ENCODE assay signal across 11 cellular contexts in the genomic region with DNA sequence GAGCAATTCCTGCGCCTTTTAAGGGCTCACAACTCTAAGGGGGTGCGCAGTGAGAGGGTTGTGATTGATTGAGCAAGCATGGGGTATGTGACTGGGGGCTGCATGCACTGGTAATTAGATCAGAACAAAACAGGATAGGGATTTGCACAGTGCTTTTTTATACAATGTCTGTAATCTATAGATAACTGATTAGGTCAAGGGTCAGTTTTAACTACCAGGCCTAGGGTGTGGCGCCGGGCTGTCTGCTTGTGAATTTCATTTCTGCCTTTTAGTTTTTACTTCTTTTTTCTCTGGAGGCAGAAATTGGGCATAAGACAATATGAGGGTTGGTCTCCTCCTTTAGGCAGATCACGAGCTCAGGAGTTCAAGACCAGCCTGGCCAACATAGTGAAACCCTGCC. TPM values are rescaled to one million over a fixed set of nuclear protein-coding genes. Genes with fewer than 3 reads are reported as not detected.
"Had no signal": no experiment of that assay in that cellular context is flagged by ENCODE, and none has a peak within 500 bp of the region (broad histone marks: within the 10 kb centered on the region; RNA-seq: fewer than 3 reads in every experiment).

No MANE protein-coding gene starts in this region.

RNA-seq across cellular contexts. Expression of a gene that starts 20.2 kb away (rescaled TPM):
- total RNA-seq: activated CD4-positive, alpha-beta memory T cell treated with anti-CD3 and anti-CD28 coated beads, Interleukin-2, amount 10 ng/mL, durations not matched to agents 7 days and 5 days; activated CD4-positive, alpha-beta T cell treated with anti-CD3 and anti-CD28 coated beads for 36 hours; activated CD4-positive, alpha-beta T cell treated with anti-CD3 and anti-CD28 coated beads, Interleukin-2, amount 10 ng/mL, durations not matched to agents 7 days and 5 days; activated CD8-positive, alpha-beta memory T cell treated with anti-CD3 and anti-CD28 coated beads, Interleukin-2, amount 10 ng/mL, durations not matched to agents 7 days and 5 days; activated CD8-positive, alpha-beta T cell treated with anti-CD3 and anti-CD28 coated beads, Interleukin-2, amount 10 ng/mL, durations not matched to agents 7 days and 5 days; activated naive CD8-positive, alpha-beta T cell treated with anti-CD3 and anti-CD28 coated beads, Interleukin-2, amount 10 ng/mL, durations not matched to agents 7 days and 5 days; activated T-helper 2 cell treated with anti-CD3 and anti-CD28 coated beads, Interferon-gamma antibody, Interleukin-2, Interleukin-4, amounts not matched to agents 10 μg/mL and 5 μg/mL and 100 μg/mL, durations not matched to agents 14 hours and 24 hours and 36 hours; ascending aorta; bronchial epithelial cell; cardiac muscle cell; WTC11 had no signal
- polyA plus RNA-seq: cardiac muscle cell had no signal

RNA-seq across cellular contexts. Expression of a gene that starts 52.2 kb away (rescaled TPM):
- total RNA-seq: activated CD4-positive, alpha-beta memory T cell treated with anti-CD3 and anti-CD28 coated beads, Interleukin-2, amount 10 ng/mL, durations not matched to agents 7 days and 5 days; activated CD4-positive, alpha-beta T cell treated with anti-CD3 and anti-CD28 coated beads for 36 hours; activated CD4-positive, alpha-beta T cell treated with anti-CD3 and anti-CD28 coated beads, Interleukin-2, amount 10 ng/mL, durations not matched to agents 7 days and 5 days; activated CD8-positive, alpha-beta memory T cell treated with anti-CD3 and anti-CD28 coated beads, Interleukin-2, amount 10 ng/mL, durations not matched to agents 7 days and 5 days; activated CD8-positive, alpha-beta T cell treated with anti-CD3 and anti-CD28 coated beads, Interleukin-2, amount 10 ng/mL, durations not matched to agents 7 days and 5 days; activated naive CD8-positive, alpha-beta T cell treated with anti-CD3 and anti-CD28 coated beads, Interleukin-2, amount 10 ng/mL, durations not matched to agents 7 days and 5 days; activated T-helper 2 cell treated with anti-CD3 and anti-CD28 coated beads, Interferon-gamma antibody, Interleukin-2, Interleukin-4, amounts not matched to agents 10 μg/mL and 5 μg/mL and 100 μg/mL, durations not matched to agents 14 hours and 24 hours and 36 hours; ascending aorta; bronchial epithelial cell; cardiac muscle cell; WTC11 had no signal
- polyA plus RNA-seq: cardiac muscle cell had no signal
